19 cellular contexts compared by ENCODE assay signal in genomic region chr10:128398999-128399398, GRCh38.
DNase-seq lines count a peak whose midpoint lies in the region; ATAC-seq, FAIRE-seq and TF ChIP-seq lines count a peak whose summit lies in the region.
"Had no signal": no experiment of that assay in that cellular context is flagged by ENCODE, and none has a peak within 500 bp of the region (broad histone marks: within the 10 kb centered on the region; RNA-seq: fewer than 3 reads in every experiment).

No MANE protein-coding gene starts in this region.

- TF ChIP-seq CTCF in IMR-90 (conservative IDR thresholded peaks at IDR 0.05; ENCODE audit: low read depth, low read length) (no peak), K562 (IDR thresholded peaks at IDR 0.05 in 2 of 3, conservative IDR thresholded peaks at IDR 0.05 in 1 of 3; ENCODE audit: insufficient read depth in 2 of 3, low read depth in 1 of 3, low read length in 3 of 3) (no peak)

- no peaks in the 10 kb centered on the region for H3K79me1 ChIP-seq in IMR-90 (ENCODE audit: low read depth in 1 of 2, low read length in 2 of 2)

- DNase-seq in IMR-90 (no peak), K562 (ENCODE audit: extremely low read depth in 1 of 4, low spot score in 3 of 4) (no peak), islet precursor cell (peak; percentile 28)
- DNase-seq: Caco-2; CD4-positive, CD25-positive, alpha-beta regulatory T cell; CD8-positive, alpha-beta T cell; DMS153; DND-41; H9 had no signal

- no peak overlapping the region for H2BK120ac ChIP-seq in IMR-90 (ENCODE audit: low read depth, low read length)

- no peak overlapping the region for H4K8ac ChIP-seq in IMR-90 (ENCODE audit: low read depth in 2 of 2, low read length in 2 of 2)

- POLR2A ChIA-PET in IMR-90 (lab: Charles Lee; ENCODE audit: unreplicated experiment) (no interaction called here), K562 (lab: Yijun Ruan, JAX) (no interaction called here)

- TF ChIP-seq RAD21 in IMR-90 (IDR thresholded peaks at IDR 0.05; ENCODE audit: low read length) (no peak), K562 (CRISPR knock-in tag; conservative IDR thresholded peaks at IDR 0.05 in 1 of 2, IDR thresholded peaks at IDR 0.05 in 1 of 2) (no peak)

- in situ Hi-C loops in IMR-90 (cut with MboI; ENCODE audit: low sequenced_read_pairs), result no loop called here
- in situ Hi-C loops in K562 (cut with MboI), result no loop called here

- H2BK15ac ChIP-seq in IMR-90 (ENCODE audit: low read depth, low read length), result no peak overlapping the region

- H3K4me2 ChIP-seq in IMR-90 (ENCODE audit: low read depth, low read length), result no peak overlapping the region
- no peak overlapping the region for H3K4me2 ChIP-seq in K562 (ENCODE audit: insufficient read depth, low read length)
- H3K4me2 ChIP-seq: BLaER1, GM23338 had no signal

- H3K9me3 ChIP-seq in IMR-90 (ENCODE audit: control insufficient read depth, insufficient read depth, low read length) (peaks cover 40% of the 10 kb centered on the region), K562 (replicated peaks; ENCODE audit: control insufficient read depth, insufficient read depth, low read depth, low read length) (no peaks in the 10 kb centered on the region)
- H3K9me3 ChIP-seq: Caco-2 had no signal

- no peak for TF ChIP-seq EP300 in K562 (IDR thresholded peaks at IDR 0.05; ENCODE audit: low read length)

- no peak overlapping the region for H4K91ac ChIP-seq in IMR-90 (ENCODE audit: insufficient read depth, low read depth, low read length)

- H3K27ac ChIP-seq in IMR-90 (ENCODE audit: insufficient read depth, low read length) (no peak overlapping the region), K562 (ENCODE audit: extremely low read depth, low read depth, low read length) (no peak overlapping the region)
- H3K27ac ChIP-seq: BLaER1, C4-2B had no signal

- H4K20me1 ChIP-seq in IMR-90 (ENCODE audit: insufficient read depth, low read length) (no peaks in the 10 kb centered on the region), K562 (replicated peaks; ENCODE audit: control insufficient read depth, insufficient read depth, low read length) (no peaks in the 10 kb centered on the region)
- H4K20me1 ChIP-seq: BLaER1 had no signal

- no peak overlapping the region for H3K9ac ChIP-seq in IMR-90 (ENCODE audit: low read depth, low read length)
- H3K9ac ChIP-seq in K562 (ENCODE audit: insufficient read depth in 1 of 2, low read depth in 2 of 2, low read length in 2 of 2), result no peak overlapping the region
- H3K9ac ChIP-seq: BLaER1 had no signal

- no peak overlapping the region for H3K14ac ChIP-seq in IMR-90 (replicated peaks; ENCODE audit: low read depth, low read length)

- ATAC-seq in IMR-90 (ENCODE audit: low read depth) (no peak), K562 (no peak), HG03159 (IDR thresholded peaks at IDR 0.05; ENCODE audit: unreplicated experiment) (no peak), GM21367 (IDR thresholded peaks at IDR 0.05; ENCODE audit: unreplicated experiment) (no peak), HG03108 (IDR thresholded peaks at IDR 0.05; ENCODE audit: unreplicated experiment) (no peak)
- ATAC-seq: CD8-positive, alpha-beta T cell; GM12878; GM23338; HCT116 had no signal

- H3K79me2 ChIP-seq in K562 (ENCODE audit: control insufficient read depth, insufficient read depth, low read length), result no peaks in the 10 kb centered on the region

- no peak overlapping the region for H2BK5ac ChIP-seq in IMR-90 (ENCODE audit: low read depth, low read length, poor library complexity, severe bottlenecking)

- 20% methylated on average over 1 of the region's 1 CpG; no CpG with 5 or more reads in 1 of the 2 experiments for WGBS in IMR-90 (ENCODE audit: extremely low coverage in 2 of 2, insufficient read length in 1 of 2), 2 experiments
- WGBS in K562 (ENCODE audit: insufficient coverage, low coverage, missing lambda C conversion rate), result 0% methylated on average over 1 of the region's 1 CpG

- no peaks in the 10 kb centered on the region for H3K9me1 ChIP-seq in IMR-90 (ENCODE audit: insufficient read depth, low read length)
- no peaks in the 10 kb centered on the region for H3K9me1 ChIP-seq in K562 (ENCODE audit: control insufficient read depth, insufficient read depth, low read length)

- H3K27me3 ChIP-seq in IMR-90 (ENCODE audit: control insufficient read depth, insufficient read depth, low read length) (no peaks in the 10 kb centered on the region), K562 (ENCODE audit: control insufficient read depth in 2 of 2, insufficient read depth in 2 of 2, low read length in 2 of 2) (peaks cover 0 to 4% of the 10 kb centered on the region in 2 experiments; a peak in 1 of 5 replicates)
- H3K27me3 ChIP-seq: BLaER1 had no signal

- no peak overlapping the region for H3K4ac ChIP-seq in IMR-90 (ENCODE audit: low read depth, low read length)

- TF ChIP-seq POLR2A in IMR-90 (IDR thresholded peaks at IDR 0.05; ENCODE audit: low read depth, low read length) (no peak), K562 (conservative IDR thresholded peaks at IDR 0.05) (no peak)

- no peak for FAIRE-seq in K562 (lab: Jason Lieb, UNC)
- FAIRE-seq: G401.6, GM12878, GM19239 had no signal

- no peak overlapping the region for H2AFZ ChIP-seq in IMR-90 (replicated peaks; ENCODE audit: low read length, poor library complexity)
- H2AFZ ChIP-seq in K562 (ENCODE audit: low read depth, low read length), result no peak overlapping the region
- H2AFZ ChIP-seq: GM23338 had no signal

- H2AK9ac ChIP-seq in IMR-90 (replicated peaks; ENCODE audit: low read depth, low read length, poor library complexity), result no peak overlapping the region

- H3K4me3 ChIP-seq in IMR-90 (ENCODE audit: insufficient read depth, low read depth, low read length), result no peak overlapping the region
- H3K4me3 ChIP-seq in K562, result no peak overlapping the region
- H3K4me3 ChIP-seq: BLaER1, GM12878, GM23338 had no signal

- H3K23ac ChIP-seq in IMR-90 (ENCODE audit: low read depth, low read length), result no peak overlapping the region

- H3K4me1 ChIP-seq in IMR-90 (ENCODE audit: control insufficient read depth, insufficient read depth, low read length) (no peaks in the 10 kb centered on the region), K562 (replicated peaks in 1 of 2; ENCODE audit: control insufficient read depth in 2 of 2, insufficient read depth in 2 of 2, low read length in 2 of 2) (no peaks in the 10 kb centered on the region)
- H3K4me1 ChIP-seq: Caco-2 had no signal

- no peak overlapping the region for H3K18ac ChIP-seq in IMR-90 (ENCODE audit: low read depth, low read length)

- dilution Hi-C loops in IMR-90 (cut with HindIII; ENCODE audit: low sequenced_read_pairs, unreplicated experiment), result no loop called here

- intact Hi-C loops in IMR-90 (cut with micrococcal nuclease), result no loop called here
- intact Hi-C loops in K562 (cut with micrococcal nuclease), result no loop called here

- no peak overlapping the region for H2AK5ac ChIP-seq in IMR-90 (ENCODE audit: low read depth, low read length)

- CTCF ChIA-PET in IMR-90 (lab: Yijun Ruan, JAX), result no interaction called here
- CTCF ChIA-PET in K562 (lab: Yijun Ruan, JAX; ENCODE audit: low intra/inter-chr PET ratio), result no interaction called here

- H3K36me3 ChIP-seq in IMR-90 (ENCODE audit: control insufficient read depth, insufficient read depth, low read length) (no peaks in the 10 kb centered on the region), K562 (ENCODE audit: control insufficient read depth, insufficient read depth, low read length) (no peaks in the 10 kb centered on the region)
- H3K36me3 ChIP-seq: BLaER1 had no signal

- BruUV-seq in IMR-90 (replicated peaks; lab: Mats Ljungman, UMichigan) (no TSS peak), K562 (replicated peaks; lab: Mats Ljungman, UMichigan) (no TSS peak)

- no peak overlapping the region for H3K56ac ChIP-seq in IMR-90 (ENCODE audit: extremely low read depth, insufficient read depth, low read length)

- no peak overlapping the region for H2BK20ac ChIP-seq in IMR-90 (ENCODE audit: low read depth, low read length)

- no peak overlapping the region for H4K5ac ChIP-seq in IMR-90 (ENCODE audit: low read depth, low read length)

TF ChIP-seq in IMR-90, 13 proteins besides CTCF, POLR2A, EP300 and RAD21:
- TF ChIP-seq MAFK (IDR thresholded peaks at IDR 0.05; ENCODE audit: low read depth, low read length) (peak; percentile 37), RFX5 (IDR thresholded peaks at IDR 0.05; ENCODE audit: low read depth, low read length) (no peak), NFE2L2 (IDR thresholded peaks at IDR 0.05; ENCODE audit: low read depth, low read length) (no peak)

TF ChIP-seq in K562, 482 proteins besides CTCF, POLR2A, EP300 and RAD21:
- TF ChIP-seq MAFG (tag; conservative IDR thresholded peaks at IDR 0.05) (peak; percentile 49), MAFK (IDR thresholded peaks at IDR 0.05; ENCODE audit: low read length) (peak; percentile 12; the same call in 1 of the 2 replicates), ZNF316 (IDR thresholded peaks at IDR 0.05) (peak; percentile 59; the same call in 1 of the 2 replicates), RFX5 (IDR thresholded peaks at IDR 0.05; ENCODE audit: low read depth, low read length) (no peak), ZNF354B (CRISPR knock-in tag; IDR thresholded peaks at IDR 0.05) (no peak), C11orf30 (IDR thresholded peaks at IDR 0.05; ENCODE audit: low read depth) (peak; percentile 53), MAFF (IDR thresholded peaks at IDR 0.05; ENCODE audit: low read length) (peak; percentile 20; the same call in 1 of the 2 replicates)
- TF ChIP-seq, protein P1, sequence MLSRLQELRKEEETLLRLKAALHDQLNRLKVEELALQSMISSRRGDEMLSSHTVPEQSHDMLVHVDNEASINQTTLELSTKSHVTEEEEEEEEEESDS (CRISPR knock-in tag; IDR thresholded peaks at IDR 0.05), result no peak
TF ChIP-seq in K562: peak in this region for 5.
